ENCODE assay signal across 27 cellular contexts in genomic region chr14:52808101-52808500, GRCh38. TPM values are rescaled to one million over a fixed set of nuclear protein-coding genes. Genes with fewer than 3 reads are reported as not detected.
A peak's percentile ranks its signal among the peaks of the same experiment; 100 is the strongest.
DNase-seq lines count a peak whose midpoint lies in the region; ATAC-seq, FAIRE-seq and TF ChIP-seq lines count a peak whose summit lies in the region.
"Had no signal": no experiment of that assay in that cellular context is flagged by ENCODE, and none has a peak within 500 bp of the region (broad histone marks: within the 10 kb centered on the region; RNA-seq: fewer than 3 reads in every experiment).

No MANE protein-coding gene starts in this region.

- H3K4me1 Mint-ChIP-seq in activated CD8-positive, alpha-beta T cell treated with anti-CD3 and anti-CD28 coated beads, Interleukin-2, amount 10 ng/mL, durations not matched to agents 7 days and 5 days (ENCODE audit: low read depth), result no peaks in the 10 kb centered on the region
- H3K4me1 Mint-ChIP-seq: CD14-positive monocyte had no signal

- H3K27me3 ChIP-seq in WERI-Rb-1 (ENCODE audit: insufficient read depth, low read depth, severe bottlenecking), result no peaks in the 10 kb centered on the region
- H3K27me3 ChIP-seq: BE2C, BLaER1 had no signal

- H3K36me3 Mint-ChIP-seq in activated CD8-positive, alpha-beta T cell treated with anti-CD3 and anti-CD28 coated beads, Interleukin-2, amount 10 ng/mL, durations not matched to agents 7 days and 5 days (ENCODE audit: low read depth), result no peaks in the 10 kb centered on the region
- H3K36me3 Mint-ChIP-seq: CD14-positive monocyte; CD4-positive, alpha-beta memory T cell; CD4-positive, CD25-positive, alpha-beta regulatory T cell; CD8-positive, alpha-beta memory T cell had no signal

- DNase-seq in COLO829 (ENCODE audit: low spot score) (peak; percentile 42), D721Med (ENCODE audit: insufficient read length, low spot score) (no peak), WERI-Rb-1 (no peak), lower leg skin (ENCODE audit: low spot score in 2 of 2) (no peak)
- no peak for DNase-seq in activated CD8-positive, alpha-beta T cell treated with anti-CD3 and anti-CD28 coated beads, Interleukin-2, amount 10 ng/mL, durations not matched to agents 7 days and 5 days
- DNase-seq: 8988T; ACHN; BE2C; C1 segment of cervical spinal cord; Caco-2; Calu3; CD4-positive, alpha-beta memory T cell; CD4-positive, CD25-positive, alpha-beta regulatory T cell; CD8-positive, alpha-beta memory T cell; DMS 273 treated with DMSO at 0.1 percent for 48 hours; DMS153; DMS53; DMS79; DND-41; EL; GDM1 had no signal

- H3K4me3 Mint-ChIP-seq in activated CD8-positive, alpha-beta T cell treated with anti-CD3 and anti-CD28 coated beads, Interleukin-2, amount 10 ng/mL, durations not matched to agents 7 days and 5 days, result no peak overlapping the region
- H3K4me3 Mint-ChIP-seq: CD14-positive monocyte; CD4-positive, alpha-beta memory T cell; CD4-positive, CD25-positive, alpha-beta regulatory T cell; CD8-positive, alpha-beta memory T cell had no signal

- H3K9me3 ChIP-seq in WERI-Rb-1 (ENCODE audit: severe bottlenecking), result no peaks in the 10 kb centered on the region
- H3K9me3 ChIP-seq: BE2C, BLaER1, Caco-2 had no signal

- CTCF ChIA-PET in activated CD8-positive, alpha-beta T cell treated with anti-CD3 and anti-CD28 coated beads, Interleukin-2, amount 10 ng/mL, durations not matched to agents 7 days and 5 days (lab: Charles Lee), result interaction anchor here (2.5 kb wide), 1 partner anchor 153 kb away, joined by 7 read pairs; no protein-coding TSS in a partner anchor

- FAIRE-seq in D721Med (lab: Jason Lieb, UNC), result peak; percentile 29
- FAIRE-seq: GM12878, GM12892, GM18507 had no signal

- H3K27ac Mint-ChIP-seq in activated CD8-positive, alpha-beta T cell treated with anti-CD3 and anti-CD28 coated beads, Interleukin-2, amount 10 ng/mL, durations not matched to agents 7 days and 5 days, result no peak overlapping the region
- H3K27ac Mint-ChIP-seq: CD14-positive monocyte; CD4-positive, alpha-beta memory T cell; CD4-positive, CD25-positive, alpha-beta regulatory T cell; CD8-positive, alpha-beta memory T cell had no signal

- 94 to 95% methylated on average over 1 of the region's 1 CpG for WGBS in lower leg skin, 2 donors

- no peaks in the 10 kb centered on the region for H3K9me3 Mint-ChIP-seq in activated CD8-positive, alpha-beta T cell treated with anti-CD3 and anti-CD28 coated beads, Interleukin-2, amount 10 ng/mL, durations not matched to agents 7 days and 5 days (ENCODE audit: insufficient read depth)
- H3K9me3 Mint-ChIP-seq: CD4-positive, alpha-beta memory T cell; CD8-positive, alpha-beta memory T cell had no signal

- intact Hi-C loops in lower leg skin (cut with DNase I; ENCODE audit: low total_unique reads), result loop anchor here (5.0 kb wide), 1 partner anchor 1551 kb away; no protein-coding TSS in a partner anchor

- no peaks in the 10 kb centered on the region for H3K27me3 Mint-ChIP-seq in activated CD8-positive, alpha-beta T cell treated with anti-CD3 and anti-CD28 coated beads, Interleukin-2, amount 10 ng/mL, durations not matched to agents 7 days and 5 days (ENCODE audit: low read depth)
- H3K27me3 Mint-ChIP-seq: CD4-positive, alpha-beta memory T cell; CD8-positive, alpha-beta memory T cell had no signal

- H3K36me3 ChIP-seq in WERI-Rb-1, result no peaks in the 10 kb centered on the region
- H3K36me3 ChIP-seq: BE2C, BLaER1 had no signal

- no peak for TF ChIP-seq POLR2A in lower leg skin (IDR thresholded peaks at IDR 0.05)

- H3K27ac ChIP-seq in WERI-Rb-1, result 0 out of 2 replicates have a peak overlapping the region, but pooled peaks have one; percentile 8
- H3K27ac ChIP-seq: BLaER1 had no signal

- POLR2A ChIA-PET in activated CD8-positive, alpha-beta T cell treated with anti-CD3 and anti-CD28 coated beads, Interleukin-2, amount 10 ng/mL, durations not matched to agents 7 days and 5 days (lab: Charles Lee), result no interaction called here

- TF ChIP-seq CTCF in D721Med (IDR thresholded peaks at IDR 0.05; ENCODE audit: insufficient read depth, missing control alignments) (no peak), WERI-Rb-1 (IDR thresholded peaks at IDR 0.05; ENCODE audit: low read depth, low read length) (no peak), lower leg skin (IDR thresholded peaks at IDR 0.05) (no peak)

- no peak for ATAC-seq in activated CD8-positive, alpha-beta T cell treated with anti-CD3 and anti-CD28 coated beads, Interleukin-2, amount 10 ng/mL, durations not matched to agents 7 days and 5 days
- no peak for ATAC-seq in HG03196 (IDR thresholded peaks at IDR 0.05; ENCODE audit: unreplicated experiment)
- ATAC-seq: GM12878 had no signal

- H3K4me3 ChIP-seq in WERI-Rb-1 (ENCODE audit: low read depth, low read length) (no peak overlapping the region; the same call in 1 of the 2 replicates), lower leg skin (ENCODE audit: low read depth, poor library complexity, severe bottlenecking) (no peak overlapping the region)
- H3K4me3 ChIP-seq: BLaER1, GM12878 had no signal

RNA-seq across cellular contexts. Expression of gene GNPNAT1, which starts 16.7 kb away (rescaled TPM):
- total RNA-seq in activated CD8-positive, alpha-beta T cell treated with anti-CD3 and anti-CD28 coated beads, Interleukin-2, amount 10 ng/mL, durations not matched to agents 7 days and 5 days, result 10 to 100 TPM; 14.9 to 16.3 TPM
- total RNA-seq in lower leg skin, result 1 to 10 TPM; 6.4 to 9.1 (median 7.7) TPM
